Comparison of ENCODE assay signal across 8 cellular contexts in the genomic region with DNA sequence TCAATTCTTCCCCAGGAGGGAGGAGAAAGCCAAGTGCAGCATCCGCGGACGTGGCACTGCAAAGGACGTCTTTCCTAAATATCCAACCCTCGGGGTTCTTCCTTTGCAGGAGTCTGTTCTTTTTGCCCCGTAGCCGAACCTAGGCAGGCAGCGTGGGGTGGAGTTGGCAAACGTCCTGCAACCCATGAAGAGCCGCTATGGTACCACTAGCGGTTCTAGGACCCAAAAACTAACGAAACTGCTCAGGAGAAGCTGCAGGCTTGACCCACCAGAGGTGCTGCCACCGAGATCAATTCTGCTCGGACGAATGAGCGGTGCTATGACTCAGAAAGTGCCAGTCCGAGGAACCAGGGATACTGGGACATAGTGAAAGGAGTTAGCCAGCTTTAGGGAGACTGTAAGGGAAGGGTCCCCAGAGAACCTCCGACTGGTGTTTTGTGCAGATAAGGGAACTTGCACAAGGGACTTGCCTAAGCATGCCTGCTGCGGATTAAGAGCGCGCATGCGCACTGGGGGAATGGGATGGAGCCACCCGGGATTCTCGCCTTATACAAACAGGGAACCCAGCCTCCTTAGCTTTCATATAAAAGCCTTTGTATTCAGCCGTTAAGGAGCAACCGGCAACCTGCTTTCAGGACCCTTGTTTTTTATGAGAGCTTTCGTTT. TPM values are rescaled to one million over a fixed set of nuclear protein-coding genes. Genes with fewer than 3 reads are reported as not detected.
DNase-seq lines count a peak whose midpoint lies in the region; ATAC-seq and TF ChIP-seq lines count a peak whose summit lies in the region.

No MANE protein-coding gene starts in this region.

- no peaks in the 10 kb centered on the region for H3K79me2 ChIP-seq in hepatocyte

- TF ChIP-seq CTCF in hepatocyte (IDR thresholded peaks at IDR 0.05; ENCODE audit: poor library complexity), result no peak
- TF ChIP-seq CTCF in GM10266 (IDR thresholded peaks at IDR 0.05; ENCODE audit: control insufficient read depth, insufficient read depth, low read depth, missing control alignments), result no peak

- no peaks in the 10 kb centered on the region for H3K9me2 ChIP-seq in hepatocyte (replicated peaks; ENCODE audit: insufficient read depth)

- no peaks in the 10 kb centered on the region for H3K27me3 ChIP-seq in hepatocyte

- peak overlapping the region; percentile 80 for H3K4me3 Mint-ChIP-seq in T-helper 1 cell treated with Interleukin-12 subunit alpha and Interleukin-12 subunit beta and Interleukin-4 antibody, amounts not matched to agents 30 μg/mL and 1 μg/mL, for 36 hours

- H2AFZ ChIP-seq in hepatocyte, result peak overlapping the region; percentile 73

- no peaks in the 10 kb centered on the region for H3K27me3 Mint-ChIP-seq in T-helper 1 cell treated with Interleukin-12 subunit alpha and Interleukin-12 subunit beta and Interleukin-4 antibody, amounts not matched to agents 30 μg/mL and 1 μg/mL, for 36 hours (ENCODE audit: low read depth)

- no peaks in the 10 kb centered on the region for H4K20me1 ChIP-seq in hepatocyte (ENCODE audit: insufficient read depth, poor library complexity, severe bottlenecking)

- H3K9me3 ChIP-seq in ES-I3 (ENCODE audit: control insufficient read depth, insufficient read depth, low read length) (no peaks in the 10 kb centered on the region), hepatocyte (ENCODE audit: low read depth) (no peaks in the 10 kb centered on the region)

- H3K4me1 ChIP-seq in ES-I3 (ENCODE audit: insufficient read depth, low read length) (no peaks in the 10 kb centered on the region), hepatocyte (ENCODE audit: insufficient read depth) (peaks cover 5% of the 10 kb centered on the region)

- H3K27ac ChIP-seq in angular gyrus (ENCODE audit: low read depth, low read length) (peak overlapping the region; percentile 38), hepatocyte (peak overlapping the region; percentile 89)

- H3K4me2 ChIP-seq in hepatocyte, result peak overlapping the region; percentile 79

- ATAC-seq in HG02798 (IDR thresholded peaks at IDR 0.05; ENCODE audit: poor library complexity, unreplicated experiment), result peak; percentile 28

- peak overlapping the region; percentile 33 for H3K4me3 ChIP-seq in hepatocyte

- H3K36me3 ChIP-seq in ES-I3 (ENCODE audit: insufficient read depth, low read length) (no peaks in the 10 kb centered on the region), hepatocyte (replicated peaks; ENCODE audit: insufficient read depth, low read depth) (no peaks in the 10 kb centered on the region)

- H3K36me3 Mint-ChIP-seq in T-helper 1 cell treated with Interleukin-12 subunit alpha and Interleukin-12 subunit beta and Interleukin-4 antibody, amounts not matched to agents 30 μg/mL and 1 μg/mL, for 36 hours (ENCODE audit: low read depth), result no peaks in the 10 kb centered on the region

- peak overlapping the region; percentile 48; the same call in 1 of the 2 replicates for H3K9ac ChIP-seq in ES-I3 (ENCODE audit: low read depth, low read length)

- peak overlapping the region; percentile 98 for H3K27ac Mint-ChIP-seq in T-helper 1 cell treated with Interleukin-12 subunit alpha and Interleukin-12 subunit beta and Interleukin-4 antibody, amounts not matched to agents 30 μg/mL and 1 μg/mL, for 36 hours

- DNase-seq in NCI-H1694 treated with DMSO at 0.1 percent for 48 hours (lab: John Stamatoyannopoulos, UW) (peak; percentile 89), hepatocyte (ENCODE audit: low spot score) (peak; percentile 93), putamen (ENCODE audit: low spot score) (peak; percentile 82), GM10266 (ENCODE audit: extremely low spot score) (no peak)

- peaks cover 30% of the 10 kb centered on the region for H3K4me1 Mint-ChIP-seq in T-helper 1 cell treated with Interleukin-12 subunit alpha and Interleukin-12 subunit beta and Interleukin-4 antibody, amounts not matched to agents 30 μg/mL and 1 μg/mL, for 36 hours (ENCODE audit: low read depth)

- no peaks in the 10 kb centered on the region for H3K9me3 Mint-ChIP-seq in T-helper 1 cell treated with Interleukin-12 subunit alpha and Interleukin-12 subunit beta and Interleukin-4 antibody, amounts not matched to agents 30 μg/mL and 1 μg/mL, for 36 hours

- WGBS in hepatocyte (ENCODE audit: low lambda C conversion rate, missing lambda C conversion rate), result 13% methylated on average over 27 of the region's 27 CpGs

RNA-seq across cellular contexts. Expression of a gene that starts 32.7 kb away (rescaled TPM):
- total RNA-seq in hepatocyte, result 0.93 and 4.4 TPM in 2 replicates
- 3.2 and 4.5 TPM in 2 replicates for polyA plus RNA-seq in hepatocyte
